9 cellular contexts compared by ENCODE assay signal in genomic region chr9:36928670-36929349, GRCh38.
DNase-seq lines count a peak whose midpoint lies in the region; TF ChIP-seq lines count a peak whose summit lies in the region.
"Had no signal": no experiment of that assay in that cellular context is flagged by ENCODE, and none has a peak within 500 bp of the region (broad histone marks: within the 10 kb centered on the region; RNA-seq: fewer than 3 reads in every experiment).

No MANE protein-coding gene starts in this region.

- H3K4me2 ChIP-seq in BLaER1, result peak overlapping the region; percentile 36

- no peak overlapping the region for H3K4me3 ChIP-seq in BLaER1
- no peak overlapping the region for H3K4me3 ChIP-seq in epithelial cell of esophagus (ENCODE audit: low read length)
- H3K4me3 ChIP-seq: thoracic aorta had no signal

- H3K4me1 ChIP-seq in BLaER1, result peaks cover 30% of the 10 kb centered on the region

- no peak for TF ChIP-seq CTCF in GM20000 (IDR thresholded peaks at IDR 0.05; ENCODE audit: extremely low read depth, missing control alignments)
- TF ChIP-seq CTCF in epithelial cell of esophagus (IDR thresholded peaks at IDR 0.05; ENCODE audit: insufficient read depth, low read depth, low read length, missing control alignments), result no peak

- H3K27ac ChIP-seq in BLaER1, result no peak overlapping the region
- H3K27ac ChIP-seq: thoracic aorta had no signal

- no peaks in the 10 kb centered on the region for H3K27me3 ChIP-seq in BLaER1

- H3K36me3 ChIP-seq in BLaER1, result peaks cover 98% of the 10 kb centered on the region
- H3K36me3 ChIP-seq: thoracic aorta had no signal

- peaks cover 98% of the 10 kb centered on the region for H4K20me1 ChIP-seq in BLaER1

- no peak overlapping the region for H3K9ac ChIP-seq in BLaER1

- no peaks in the 10 kb centered on the region for H3K9me3 ChIP-seq in BLaER1
- H3K9me3 ChIP-seq: thoracic aorta had no signal

- DNase-seq in GM20000 (ENCODE audit: low spot score) (peak; percentile 58), LHCN-M2 (ENCODE audit: low read depth) (peak; percentile 76), epithelial cell of esophagus (ENCODE audit: low read depth) (peak; percentile 68), nucleus accumbens (lab: John Stamatoyannopoulos, UW) (no peak), NCI-H2081 treated with DMSO at 0.1 percent for 48 hours (lab: John Stamatoyannopoulos, UW) (no peak)
- no peak for DNase-seq in effector CD4-positive, alpha-beta T cell
- no peak for DNase-seq in central memory CD4-positive, alpha-beta T cell

Comparison
In these comparisons a context has a peak if more than half of its experiments do, and no peak if none do; other contexts are left out.
1. DNase-seq: peak in GM20000 (single experiment), LHCN-M2 (single experiment) and epithelial cell of esophagus (single experiment); none in effector CD4-positive, alpha-beta T cell (single experiment), central memory CD4-positive, alpha-beta T cell (single experiment), nucleus accumbens (0 of 56) and NCI-H2081 treated with DMSO at 0.1 percent for 48 hours (single experiment).